ENCODE assay signal across 10 cellular contexts in the genomic region with DNA sequence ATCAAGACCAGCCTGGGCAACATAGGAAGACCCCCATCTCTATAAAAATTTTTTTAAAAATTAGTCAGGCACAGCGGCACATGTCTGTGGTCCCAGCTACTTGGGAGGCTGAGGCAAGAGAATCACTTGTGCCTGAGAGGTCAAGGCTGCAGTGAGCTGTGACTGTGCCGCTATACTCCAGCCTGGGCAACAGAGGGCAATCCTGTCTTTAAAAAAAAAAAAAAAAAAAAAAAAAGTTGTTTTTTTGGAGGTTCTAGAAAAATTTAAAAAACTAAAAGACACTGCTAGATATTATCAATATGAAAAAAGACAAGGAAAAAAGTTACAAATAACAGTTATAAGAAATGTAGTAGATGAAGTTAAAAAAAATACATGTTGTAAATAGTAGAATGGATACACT. TPM values are rescaled to one million over a fixed set of nuclear protein-coding genes. Genes with fewer than 3 reads are reported as not detected.
DNase-seq lines count a peak whose midpoint lies in the region; ATAC-seq and TF ChIP-seq lines count a peak whose summit lies in the region.
"Had no signal": no experiment of that assay in that cellular context is flagged by ENCODE, and none has a peak within 500 bp of the region (broad histone marks: within the 10 kb centered on the region; RNA-seq: fewer than 3 reads in every experiment).

No MANE protein-coding gene starts in this region.

- no peaks in the 10 kb centered on the region for H4K20me1 ChIP-seq in MM.1S (ENCODE audit: insufficient read depth, low read length)

- peaks cover 14% of the 10 kb centered on the region for H3K4me1 ChIP-seq in MM.1S (ENCODE audit: low read length)

- no peaks in the 10 kb centered on the region for H3K79me2 ChIP-seq in MM.1S (ENCODE audit: low read length)

- H3K4me3 Mint-ChIP-seq in activated CD4-positive, alpha-beta memory T cell treated with anti-CD3 and anti-CD28 coated beads for 36 hours, result no peak overlapping the region
- H3K4me3 Mint-ChIP-seq in activated CD4-positive, alpha-beta memory T cell treated with anti-CD3 and anti-CD28 coated beads, Interleukin-2, amount 10 ng/mL, durations not matched to agents 7 days and 5 days, result no peak overlapping the region
- H3K4me3 Mint-ChIP-seq in brain, result no peak overlapping the region
- H3K4me3 Mint-ChIP-seq in progenitor cell of endocrine pancreas (ENCODE audit: low read depth), result no peak overlapping the region

- peaks cover 3% of the 10 kb centered on the region for H3K4me1 Mint-ChIP-seq in activated CD4-positive, alpha-beta memory T cell treated with anti-CD3 and anti-CD28 coated beads for 36 hours (ENCODE audit: low read depth)
- peaks cover 3% of the 10 kb centered on the region for H3K4me1 Mint-ChIP-seq in activated CD4-positive, alpha-beta memory T cell treated with anti-CD3 and anti-CD28 coated beads, Interleukin-2, amount 10 ng/mL, durations not matched to agents 7 days and 5 days
- no peaks in the 10 kb centered on the region for H3K4me1 Mint-ChIP-seq in brain
- H3K4me1 Mint-ChIP-seq in progenitor cell of endocrine pancreas (ENCODE audit: low read depth), result peaks cover 6% of the 10 kb centered on the region

- TF ChIP-seq CTCF in MM.1S (IDR thresholded peaks at IDR 0.05; ENCODE audit: low read length) (peak; percentile 25; the same call in 1 of the 2 replicates), brain (conservative IDR thresholded peaks at IDR 0.05) (peak; percentile 17 to 38), progenitor cell of endocrine pancreas (IDR thresholded peaks at IDR 0.05; ENCODE audit: unreplicated experiment) (peak; percentile 28)

- H3K27ac ChIP-seq in MM.1S (ENCODE audit: low read length), result no peak overlapping the region

- H3K4me2 ChIP-seq in MM.1S (ENCODE audit: low read depth, low read length), result no peak overlapping the region

- POLR2A ChIA-PET in activated CD4-positive, alpha-beta memory T cell treated with anti-CD3 and anti-CD28 coated beads for 36 hours (lab: Charles Lee), result no interaction called here
- POLR2A ChIA-PET in activated CD4-positive, alpha-beta memory T cell treated with anti-CD3 and anti-CD28 coated beads, Interleukin-2, amount 10 ng/mL, durations not matched to agents 7 days and 5 days (lab: Charles Lee), result no interaction called here

- no peak overlapping the region for H3K4me3 ChIP-seq in MM.1S (ENCODE audit: low read length)

- ATAC-seq in GM21825 (IDR thresholded peaks at IDR 0.05; ENCODE audit: unreplicated experiment), result no peak

- CTCF ChIA-PET in activated CD4-positive, alpha-beta memory T cell treated with anti-CD3 and anti-CD28 coated beads for 36 hours (lab: Charles Lee), result interaction anchor here (0.6 kb wide), 1 partner anchor 361 kb away, joined by 3 read pairs; no protein-coding TSS in a partner anchor
- CTCF ChIA-PET in activated CD4-positive, alpha-beta memory T cell treated with anti-CD3 and anti-CD28 coated beads, Interleukin-2, amount 10 ng/mL, durations not matched to agents 7 days and 5 days (lab: Charles Lee), result interaction anchor here (0.7 to 1.6 kb wide), 4 partner anchors 12 to 451 kb away, joined by 3 read pairs; no protein-coding TSS in a partner anchor

- H3F3A ChIP-seq in MM.1S (ENCODE audit: insufficient read depth, low read length), result 0 out of 2 replicates have a peak, but pooled peaks cover 5% of the 10 kb centered on the region

- H3K9me3 Mint-ChIP-seq in activated CD4-positive, alpha-beta memory T cell treated with anti-CD3 and anti-CD28 coated beads for 36 hours, result no peaks in the 10 kb centered on the region
- H3K9me3 Mint-ChIP-seq in activated CD4-positive, alpha-beta memory T cell treated with anti-CD3 and anti-CD28 coated beads, Interleukin-2, amount 10 ng/mL, durations not matched to agents 7 days and 5 days, result no peaks in the 10 kb centered on the region
- H3K9me3 Mint-ChIP-seq in brain, result peaks cover 0 to 5% (median 2%) of the 10 kb centered on the region in 5 experiments
- peaks cover 6% of the 10 kb centered on the region for H3K9me3 Mint-ChIP-seq in progenitor cell of endocrine pancreas (ENCODE audit: low read depth)

- H3K27ac Mint-ChIP-seq in activated CD4-positive, alpha-beta memory T cell treated with anti-CD3 and anti-CD28 coated beads for 36 hours, result no peak overlapping the region
- no peak overlapping the region for H3K27ac Mint-ChIP-seq in activated CD4-positive, alpha-beta memory T cell treated with anti-CD3 and anti-CD28 coated beads, Interleukin-2, amount 10 ng/mL, durations not matched to agents 7 days and 5 days
- no peak overlapping the region for H3K27ac Mint-ChIP-seq in brain
- H3K27ac Mint-ChIP-seq in progenitor cell of endocrine pancreas, result no peak overlapping the region

- no peaks in the 10 kb centered on the region for H3K36me3 ChIP-seq in MM.1S (replicated peaks; ENCODE audit: insufficient read depth, low read length)

- H3K27me3 Mint-ChIP-seq in activated CD4-positive, alpha-beta memory T cell treated with anti-CD3 and anti-CD28 coated beads for 36 hours, result peaks cover 6% of the 10 kb centered on the region
- peaks cover 22% of the 10 kb centered on the region for H3K27me3 Mint-ChIP-seq in activated CD4-positive, alpha-beta memory T cell treated with anti-CD3 and anti-CD28 coated beads, Interleukin-2, amount 10 ng/mL, durations not matched to agents 7 days and 5 days
- H3K27me3 Mint-ChIP-seq in brain (peaks cover 21% of the 10 kb centered on the region), progenitor cell of endocrine pancreas (peaks cover 11% of the 10 kb centered on the region)

- peaks cover 19% of the 10 kb centered on the region for H3K27me3 ChIP-seq in MM.1S (replicated peaks; ENCODE audit: insufficient read depth, low read length)

- no peaks in the 10 kb centered on the region for H3K9me2 ChIP-seq in MM.1S (replicated peaks; ENCODE audit: insufficient read depth, low read length)

- H2AFZ ChIP-seq in MM.1S (ENCODE audit: low read length), result no peak overlapping the region

- intact Hi-C loops in activated CD4-positive, alpha-beta memory T cell treated with anti-CD3 and anti-CD28 coated beads for 36 hours (cut with micrococcal nuclease), result loop anchor here (1.0 kb wide), 1 partner anchor 405 kb away; a partner anchor contains a TSS

- H3K9ac ChIP-seq in MM.1S (ENCODE audit: low read length), result no peak overlapping the region

- H3K36me3 Mint-ChIP-seq in activated CD4-positive, alpha-beta memory T cell treated with anti-CD3 and anti-CD28 coated beads for 36 hours, result peaks cover 3% of the 10 kb centered on the region
- no peaks in the 10 kb centered on the region for H3K36me3 Mint-ChIP-seq in activated CD4-positive, alpha-beta memory T cell treated with anti-CD3 and anti-CD28 coated beads, Interleukin-2, amount 10 ng/mL, durations not matched to agents 7 days and 5 days (ENCODE audit: low read depth)
- H3K36me3 Mint-ChIP-seq in brain (no peaks in the 10 kb centered on the region), progenitor cell of endocrine pancreas (ENCODE audit: insufficient read depth) (no peaks in the 10 kb centered on the region)

- no peaks in the 10 kb centered on the region for H3K9me3 ChIP-seq in MM.1S (replicated peaks; ENCODE audit: insufficient read depth, low read length)

- DNase-seq in activated CD4-positive, alpha-beta memory T cell treated with anti-CD3 and anti-CD28 coated beads for 36 hours, result peak; percentile 12
- no peak for DNase-seq in activated CD4-positive, alpha-beta memory T cell treated with anti-CD3 and anti-CD28 coated beads, Interleukin-2, amount 10 ng/mL, durations not matched to agents 7 days and 5 days
- DNase-seq in MM.1S, result peak; percentile 15
- no peak for DNase-seq in progenitor cell of endocrine pancreas (ENCODE audit: low spot score, unreplicated experiment)
- DNase-seq in NCI-H1105 treated with DMSO at 0.1 percent for 48 hours (lab: John Stamatoyannopoulos, UW), result no peak
- no peak for DNase-seq in AG08396 (ENCODE audit: low spot score)
- DNase-seq: aorta; stimulated activated CD8-positive, alpha-beta memory T cell treated with anti-CD3 and anti-CD28 coated beads, Interleukin-4, amount 100 ng/mL, for 48 hours had no signal

RNA-seq across cellular contexts. Expression of a gene that starts 56.1 kb away (rescaled TPM):
- under 1 TPM; 0.48 to 0.50 TPM for total RNA-seq in activated CD4-positive, alpha-beta memory T cell treated with anti-CD3 and anti-CD28 coated beads for 36 hours
- total RNA-seq in activated CD4-positive, alpha-beta memory T cell treated with anti-CD3 and anti-CD28 coated beads, Interleukin-2, amount 10 ng/mL, durations not matched to agents 7 days and 5 days, result under 1 TPM; 0.18 to 0.35 TPM
- polyA plus RNA-seq in brain (ENCODE audit: insufficient read depth, low read depth, low replicate concordance), result 10.7 TPM
- total RNA-seq in progenitor cell of endocrine pancreas, result 16.0 and 19.6 TPM in 2 replicates

Comparison
In these comparisons a context has a peak if more than half of its experiments do, and no peak if none do; other contexts are left out.
1. DNase-seq: peak in activated CD4-positive, alpha-beta memory T cell treated with anti-CD3 and anti-CD28 coated beads for 36 hours (single experiment) and MM.1S (single experiment); none in activated CD4-positive, alpha-beta memory T cell treated with anti-CD3 and anti-CD28 coated beads, Interleukin-2, amount 10 ng/mL, durations not matched to agents 7 days and 5 days (single experiment), progenitor cell of endocrine pancreas (single experiment), NCI-H1105 treated with DMSO at 0.1 percent for 48 hours (single experiment) and AG08396 (single experiment).
2. RNA of a gene that starts 56.1 kb away (total RNA-seq): 16.0 to 19.6 TPM in progenitor cell of endocrine pancreas; 0.48 to 0.50 TPM in activated CD4-positive, alpha-beta memory T cell treated with anti-CD3 and anti-CD28 coated beads for 36 hours and 0.18 to 0.35 TPM in activated CD4-positive, alpha-beta memory T cell treated with anti-CD3 and anti-CD28 coated beads, Interleukin-2, amount 10 ng/mL, durations not matched to agents 7 days and 5 days; every median in the first group is over 10 times any median in the second.
3. Peak in every context shown above with its lines, with median percentiles within 50 percentile points of each other: CTCF ChIP-seq.